Comparison of ENCODE assay signal across 13 cellular contexts in genomic region chr1:244224487-244225430, GRCh38.
A peak's percentile ranks its signal among the peaks of the same experiment; 100 is the strongest.
DNase-seq lines count a peak whose midpoint lies in the region; ATAC-seq and TF ChIP-seq lines count a peak whose summit lies in the region.
"Had no signal": no experiment of that assay in that cellular context is flagged by ENCODE, and none has a peak within 500 bp of the region (broad histone marks: within the 10 kb centered on the region; RNA-seq: fewer than 3 reads in every experiment).

No MANE protein-coding gene starts in this region.

- H3K56ac ChIP-seq in mesendoderm (ENCODE audit: low read length) = no peak overlapping the region

- no peak overlapping the region for H2BK5ac ChIP-seq in mesendoderm (ENCODE audit: low read length)

- H2AK5ac ChIP-seq in mesendoderm (ENCODE audit: low read length) = no peak overlapping the region

- H3K4ac ChIP-seq in mesendoderm (ENCODE audit: low read depth, low read length) = no peak overlapping the region

- ATAC-seq in heart right ventricle (peak in 5 of 8 donors; percentile 49 to 65 (median 55)), gastrocnemius medialis (peak in 1 of 2 donors; percentile 60), GM18909 (IDR thresholded peaks at IDR 0.05; ENCODE audit: poor library complexity, unreplicated experiment) (no peak), GM21390 (IDR thresholded peaks at IDR 0.05; ENCODE audit: unreplicated experiment) (no peak)

- no peak overlapping the region for H3K9ac ChIP-seq in mesendoderm (ENCODE audit: low read length)

- 81 to 86% methylated on average over 11 of the region's 11 CpGs for WGBS in heart right ventricle, 2 donors
- no CpG with 5 or more reads among the region's 11 CpGs for WGBS in mesendoderm (ENCODE audit: extremely low coverage, insufficient coverage, low lambda C conversion rate)

- H3K79me1 ChIP-seq in mesendoderm (ENCODE audit: low read length) = no peaks in the 10 kb centered on the region

- H3K9me3 ChIP-seq in HEK293 (ENCODE audit: control insufficient read depth, insufficient read depth, low read depth, low read length) (no peaks in the 10 kb centered on the region), heart right ventricle (no peaks in the 10 kb centered on the region), gastrocnemius medialis (no peaks in the 10 kb centered on the region)
- H3K9me3 ChIP-seq: psoas muscle had no signal

- H3K23ac ChIP-seq in mesendoderm (ENCODE audit: low read length) = no peak overlapping the region

- intact Hi-C loops in heart right ventricle (cut with DNase I) (no loop called here), gastrocnemius medialis (cut with DNase I; ENCODE audit: low total_unique reads) (no loop called here)

- no peak overlapping the region for H2BK15ac ChIP-seq in mesendoderm (replicated peaks; ENCODE audit: low read depth)

- TF ChIP-seq CTCF in HEK293 (tag by site-specific recombination; IDR thresholded peaks at IDR 0.05) (no peak), heart right ventricle (IDR thresholded peaks at IDR 0.05) (no peak), gastrocnemius medialis (IDR thresholded peaks at IDR 0.05 in 4 of 5, conservative IDR thresholded peaks at IDR 0.05 in 1 of 5) (no peak)

- no peak overlapping the region for H4K8ac ChIP-seq in mesendoderm (ENCODE audit: low read depth, low read length)

- POLR2A ChIA-PET in HEK293 (lab: Yijun Ruan, JAX) = interaction anchor here (1.0 kb wide), 1 partner anchor 177 kb away, joined by 3 read pairs; no protein-coding TSS in a partner anchor

- H4K5ac ChIP-seq in mesendoderm (ENCODE audit: low read length) = no peak overlapping the region

- H3K36me3 ChIP-seq in HEK293 (ENCODE audit: control insufficient read depth in 2 of 2, insufficient read depth in 1 of 2, low read length in 2 of 2) (no peaks in the 10 kb centered on the region), heart right ventricle (no peaks in the 10 kb centered on the region), gastrocnemius medialis (no peaks in the 10 kb centered on the region), mesendoderm (ENCODE audit: control insufficient read depth, insufficient read depth, low read length) (no peaks in the 10 kb centered on the region)
- H3K36me3 ChIP-seq: cardiac muscle cell had no signal

- CTCF ChIA-PET in HEK293 (lab: Yijun Ruan, JAX) = interaction anchor here (0.7 to 1.9 kb wide), 2 partner anchors 15 to 147 kb away, joined by 4 to 9 read pairs; no protein-coding TSS in a partner anchor

- TF ChIP-seq POLR2A in gastrocnemius medialis (IDR thresholded peaks at IDR 0.05) = no peak

- H3K27ac ChIP-seq in HEK293 (ENCODE audit: extremely low read depth, low read depth, low read length) (no peak overlapping the region), heart right ventricle (peak overlapping the region in 3 of 10 donors; percentile 13 to 93 (median 15)), gastrocnemius medialis (no peak overlapping the region), mesendoderm (ENCODE audit: low read depth, low read length) (no peak overlapping the region)
- H3K27ac ChIP-seq: cardiac muscle cell, psoas muscle had no signal

- H3K4me2 ChIP-seq in mesendoderm (ENCODE audit: low read length) = no peak overlapping the region

- no peaks in the 10 kb centered on the region for H3K79me2 ChIP-seq in mesendoderm (ENCODE audit: control insufficient read depth, insufficient read depth, low read length)

- H2BK120ac ChIP-seq in mesendoderm (ENCODE audit: low read depth, low read length) = no peak overlapping the region

- H3K18ac ChIP-seq in mesendoderm (ENCODE audit: low read length) = no peak overlapping the region

- peaks cover 0 to 8% (median 0%) of the 10 kb centered on the region in 7 donors for H3K27me3 ChIP-seq in heart right ventricle
- H3K27me3 ChIP-seq in gastrocnemius medialis = no peaks in the 10 kb centered on the region
- no peaks in the 10 kb centered on the region for H3K27me3 ChIP-seq in mesendoderm (ENCODE audit: insufficient read depth, low read length, poor library complexity)
- H3K27me3 ChIP-seq: cardiac muscle cell had no signal

- in situ Hi-C loops in gastrocnemius medialis (cut with MboI; ENCODE audit: low sequenced_read_pairs in 4 of 4) = loop anchor here in 1 of 4 donors (25.0 kb wide), 1 partner anchor 162 kb away; the partner anchor contains the start of gene ZBTB18

- DNase-seq in SKM-1 (lab: John Stamatoyannopoulos, UW; ENCODE audit: unreplicated experiment) (peak; percentile 98), heart right ventricle (peak in 1 of 2 donors; percentile 44), gastrocnemius medialis (peak; percentile 14 to 35), NCI-H524 (lab: John Stamatoyannopoulos, UW) (no peak), mesendoderm (no peak)
- DNase-seq: activated CD4-positive, alpha-beta T cell treated with anti-CD3 and anti-CD28 coated beads, Interleukin-2, amount 10 ng/mL, durations not matched to agents 24 days and 14 days; CD4-positive, alpha-beta memory T cell; NCI-H2081 had no signal

- H3K4me3 ChIP-seq in HEK293 (ENCODE audit: low read depth, low read length) = no peak overlapping the region
- peak overlapping the region in 1 of 10 donors; percentile 45 for H3K4me3 ChIP-seq in heart right ventricle
- H3K4me3 ChIP-seq in gastrocnemius medialis = no peak overlapping the region
- H3K4me3 ChIP-seq in mesendoderm (ENCODE audit: low read length) = no peak overlapping the region
- H3K4me3 ChIP-seq: cardiac muscle cell, psoas muscle had no signal

- H3K4me1 ChIP-seq in HEK293 (ENCODE audit: control insufficient read depth, insufficient read depth, low read length) (no peaks in the 10 kb centered on the region), heart right ventricle (peaks cover 0 to 13% (median 0%) of the 10 kb centered on the region in 9 donors), gastrocnemius medialis (no peaks in the 10 kb centered on the region), mesendoderm (ENCODE audit: control insufficient read depth, low read depth, low read length) (no peaks in the 10 kb centered on the region)
- H3K4me1 ChIP-seq: psoas muscle had no signal

TF ChIP-seq in HEK293, 187 proteins besides CTCF, POLR2A, EP300 and RAD21:
- no peak for TF ChIP-seq KLF10 (tag by site-specific recombination; IDR thresholded peaks at IDR 0.05)
- peak; percentile 87 for TF ChIP-seq ZNF366 (tag by site-specific recombination; conservative IDR thresholded peaks at IDR 0.05)
- TF ChIP-seq KLF1 (tag by site-specific recombination; IDR thresholded peaks at IDR 0.05) = no peak
- no peak for TF ChIP-seq ZNF704 (tag by site-specific recombination; IDR thresholded peaks at IDR 0.05)
- peak; percentile 83 for TF ChIP-seq PRDM1 (tag by site-specific recombination; IDR thresholded peaks at IDR 0.05)
- TF ChIP-seq ZNF518A (tag by site-specific recombination; conservative IDR thresholded peaks at IDR 0.05; ENCODE audit: low read depth) = no peak
- peak; percentile 96 for TF ChIP-seq ZNF211 (tag by site-specific recombination; IDR thresholded peaks at IDR 0.05; ENCODE audit: low read depth)

Comparison
In these comparisons a context has a peak if more than half of its experiments do, and no peak if none do; other contexts are left out.
1. DNase-seq: peak in SKM-1 (single experiment) and gastrocnemius medialis (2 of 2); none in NCI-H524 (0 of 2) and mesendoderm (single experiment).
2. ATAC-seq: peak in heart right ventricle (5 of 8); none in GM18909 (single experiment) and GM21390 (single experiment).